Comparison of ENCODE assay signal across 15 cellular contexts in genomic region chr11:124879229-124879998, GRCh38. TPM values are rescaled to one million over a fixed set of nuclear protein-coding genes. Genes with fewer than 3 reads are reported as not detected.
"Had no signal": no experiment of that assay in that cellular context is flagged by ENCODE, and none has a peak within 500 bp of the region (broad histone marks: within the 10 kb centered on the region; RNA-seq: fewer than 3 reads in every experiment).

No MANE protein-coding gene starts in this region.

- H3K9me3 ChIP-seq: tibial artery had no signal

- H3K36me3 ChIP-seq: tibial artery had no signal

- H3K27ac ChIP-seq: tibial artery had no signal

- H3K4me3 ChIP-seq: lung, tibial artery had no signal

- DNase-seq: activated CD4-positive, alpha-beta memory T cell treated with anti-CD3 and anti-CD28 coated beads for 36 hours; activated CD4-positive, alpha-beta T cell treated with anti-CD3 and anti-CD28 coated beads for 36 hours; activated gamma-delta T cell treated with Interleukin-2 at 50 U/mL for 16 hours; activated naive CD8-positive, alpha-beta T cell treated with anti-CD3 and anti-CD28 coated beads, Interleukin-2, amount 10 ng/mL, durations not matched to agents 7 days and 5 days; effector memory CD4-positive, alpha-beta T cell; foreskin melanocyte; immature natural killer cell; midbrain; stimulated activated CD4-positive, alpha-beta T cell treated with anti-CD3 and anti-CD28 coated beads, Interleukin-2, amount 100 ng/mL, for 48 hours; stimulated activated naive B cell treated with anti-CD40 and anti-IgM and Interleukin-4, amounts not matched to agents 10 μg/mL and 1 μg/mL and 100 μg/mL, for 72 hours; T-helper 2 cell had no signal

- ATAC-seq: activated CD4-positive, alpha-beta T cell treated with anti-CD3 and anti-CD28 coated beads for 36 hours; stimulated activated naive B cell treated with anti-CD40 and anti-IgM and Interleukin-4, amounts not matched to agents 10 μg/mL and 1 μg/mL and 100 μg/mL, for 72 hours had no signal

RNA-seq across cellular contexts. Expression of gene ROBO4, which starts 18.3 kb away (rescaled TPM):
- total RNA-seq: activated CD4-positive, alpha-beta memory T cell treated with anti-CD3 and anti-CD28 coated beads for 36 hours; activated CD4-positive, alpha-beta T cell treated with anti-CD3 and anti-CD28 coated beads for 36 hours; activated naive CD8-positive, alpha-beta T cell treated with anti-CD3 and anti-CD28 coated beads, Interleukin-2, amount 10 ng/mL, durations not matched to agents 7 days and 5 days had no signal
- polyA plus RNA-seq: immature natural killer cell had no signal

RNA-seq across cellular contexts. Expression of gene HEPN1, which starts 39.6 kb away (rescaled TPM):
- total RNA-seq: activated CD4-positive, alpha-beta memory T cell treated with anti-CD3 and anti-CD28 coated beads for 36 hours; activated CD4-positive, alpha-beta T cell treated with anti-CD3 and anti-CD28 coated beads for 36 hours; activated naive CD8-positive, alpha-beta T cell treated with anti-CD3 and anti-CD28 coated beads, Interleukin-2, amount 10 ng/mL, durations not matched to agents 7 days and 5 days; lung; renal cortical epithelial cell; subcutaneous adipose tissue had no signal
- polyA plus RNA-seq: immature natural killer cell, lung had no signal

RNA-seq across cellular contexts. Expression of gene HEPACAM, which starts 56.4 kb away (rescaled TPM):
- total RNA-seq: activated CD4-positive, alpha-beta memory T cell treated with anti-CD3 and anti-CD28 coated beads for 36 hours; activated CD4-positive, alpha-beta T cell treated with anti-CD3 and anti-CD28 coated beads for 36 hours; activated naive CD8-positive, alpha-beta T cell treated with anti-CD3 and anti-CD28 coated beads, Interleukin-2, amount 10 ng/mL, durations not matched to agents 7 days and 5 days; lung had no signal
- polyA plus RNA-seq: immature natural killer cell had no signal
